ENCODE assay signal across 17 cellular contexts in the genomic region with DNA sequence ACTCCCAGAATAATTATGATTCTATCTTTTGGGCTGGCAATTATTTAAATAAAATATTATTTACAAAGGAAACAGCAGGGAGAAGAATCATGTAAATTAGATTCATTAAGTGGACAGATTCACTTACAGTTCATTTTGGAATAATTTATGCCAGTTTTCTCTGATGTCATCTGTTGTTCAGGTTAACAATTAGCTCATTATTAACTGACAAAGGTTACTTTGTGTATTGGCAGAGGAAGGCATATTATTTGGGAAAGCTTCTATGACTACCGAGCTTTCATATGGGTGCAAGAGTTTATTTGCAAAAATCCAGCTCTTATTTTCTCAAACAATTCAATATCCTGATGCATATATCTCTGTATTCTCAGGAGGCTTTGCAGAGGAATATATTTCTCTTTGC.
DNase-seq lines count a peak whose midpoint lies in the region; ATAC-seq lines count a peak whose summit lies in the region.
"Had no signal": no experiment of that assay in that cellular context is flagged by ENCODE, and none has a peak within 500 bp of the region (broad histone marks: within the 10 kb centered on the region; RNA-seq: fewer than 3 reads in every experiment).

No MANE protein-coding gene starts in this region.

- no peak for ATAC-seq in GM21528 (IDR thresholded peaks at IDR 0.05; ENCODE audit: low FRiP score, unreplicated experiment)
- no peak for ATAC-seq in GM21381 (IDR thresholded peaks at IDR 0.05; ENCODE audit: unreplicated experiment)
- ATAC-seq: GM23338 had no signal

- peak overlapping the region in 4 of 6 donors; percentile 22 to 76 (median 64) for H3K27ac Mint-ChIP-seq in immature natural killer cell
- H3K27ac Mint-ChIP-seq: B cell; CD4-positive, alpha-beta T cell; GM23338 had no signal

- H3K27me3 Mint-ChIP-seq in immature natural killer cell (ENCODE audit: low read depth in 3 of 3) = no peaks in the 10 kb centered on the region
- H3K27me3 Mint-ChIP-seq: B cell; CD4-positive, alpha-beta T cell had no signal

- in situ Hi-C loops in SK-MEL-5 (cut with HindIII; ENCODE audit: low pct_unique_long_range_greater_than_20kb, low sequenced_read_pairs) = no loop called here

- peaks cover 11 to 20% (median 15%) of the 10 kb centered on the region in 3 donors for H3K36me3 Mint-ChIP-seq in immature natural killer cell

- intact Hi-C loops in cardiac septum (cut with DNase I) = no loop called here

- H3K4me1 Mint-ChIP-seq in immature natural killer cell = peaks cover 57 to 62% of the 10 kb centered on the region in 2 donors

- H3K4me3 Mint-ChIP-seq in immature natural killer cell = peak overlapping the region in 1 of 5 donors; percentile 25
- H3K4me3 Mint-ChIP-seq: B cell; CD4-positive, alpha-beta T cell; GM23338 had no signal

- H3K9me3 Mint-ChIP-seq in immature natural killer cell = no peaks in the 10 kb centered on the region
- H3K9me3 Mint-ChIP-seq: CD4-positive, alpha-beta T cell; GM23338 had no signal

- DNase-seq in Ammon's horn (ENCODE audit: low spot score) (peak; percentile 7), SK-MEL-5 (ENCODE audit: low read depth, low spot score) (peak; percentile 69), immature natural killer cell (no peak), putamen (ENCODE audit: low spot score) (peak; percentile 25), NCI-H226 (no peak), cardiac septum (ENCODE audit: low spot score) (no peak)
- DNase-seq: 8988T; C1 segment of cervical spinal cord; CD4-positive, alpha-beta T cell; DMS79 treated with DMSO at 0.1 percent for 48 hours; GDM1; H7; IMR-90 had no signal

Comparison
In these comparisons a context has a peak if more than half of its experiments do, and no peak if none do; other contexts are left out.
1. DNase-seq: peak in Ammon's horn (single experiment), SK-MEL-5 (single experiment) and putamen (single experiment); none in immature natural killer cell (0 of 3), NCI-H226 (single experiment) and cardiac septum (single experiment).